In the genomic region with DNA sequence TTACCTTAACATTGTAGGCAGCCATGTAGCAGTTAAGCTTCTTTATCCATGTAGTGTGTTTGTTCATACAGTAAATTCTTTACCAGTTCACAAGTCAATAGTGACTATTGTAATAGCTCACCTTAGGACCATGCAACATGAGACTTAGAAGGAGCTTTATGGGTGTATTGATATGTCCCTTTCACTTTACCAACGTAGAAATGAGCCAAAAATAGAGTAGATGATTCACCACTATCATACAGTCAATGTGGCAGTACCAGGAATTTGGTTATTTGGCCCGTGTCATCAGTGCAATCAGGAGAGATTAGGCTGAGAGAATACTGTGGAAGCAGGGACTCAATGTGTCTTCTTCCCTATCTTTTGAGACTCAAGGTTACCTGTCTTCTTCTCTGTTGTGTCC, we compare ENCODE assay signal across 1 cellular context.
TF ChIP-seq lines count a peak whose summit lies in the region.

No MANE protein-coding gene starts in this region.

TF ChIP-seq in K562, 482 proteins besides CTCF, POLR2A, EP300 and RAD21:
- TF ChIP-seq, protein P1, sequence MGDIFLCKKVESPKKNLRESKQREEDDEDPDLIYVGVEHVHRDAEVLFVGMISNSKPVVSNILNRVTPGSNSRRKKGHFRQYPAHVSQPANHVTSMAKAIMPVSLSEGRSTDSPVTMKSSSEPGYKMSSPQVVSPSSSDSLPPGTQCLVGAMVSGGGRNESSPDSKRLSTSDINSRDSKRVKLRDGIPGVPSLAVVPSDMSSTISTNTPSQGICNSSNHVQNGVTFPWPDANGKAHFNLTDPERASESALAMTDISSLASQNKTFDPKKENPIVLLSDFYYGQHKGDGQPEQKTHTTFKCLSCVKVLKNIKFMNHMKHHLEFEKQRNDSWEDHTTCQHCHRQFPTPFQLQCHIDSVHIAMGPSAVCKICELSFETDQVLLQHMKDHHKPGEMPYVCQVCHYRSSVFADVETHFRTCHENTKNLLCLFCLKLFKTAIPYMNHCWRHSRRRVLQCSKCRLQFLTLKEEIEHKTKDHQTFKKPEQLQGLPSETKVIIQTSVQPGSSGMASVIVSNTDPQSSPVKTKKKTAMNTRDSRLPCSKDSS (IDR thresholded peaks at IDR 0.05; ENCODE audit: low read depth, partially characterized antibody) = no peak
- TF ChIP-seq, protein P2, sequence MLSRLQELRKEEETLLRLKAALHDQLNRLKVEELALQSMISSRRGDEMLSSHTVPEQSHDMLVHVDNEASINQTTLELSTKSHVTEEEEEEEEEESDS (CRISPR knock-in tag; IDR thresholded peaks at IDR 0.05) = no peak
- TF ChIP-seq, protein P3, sequence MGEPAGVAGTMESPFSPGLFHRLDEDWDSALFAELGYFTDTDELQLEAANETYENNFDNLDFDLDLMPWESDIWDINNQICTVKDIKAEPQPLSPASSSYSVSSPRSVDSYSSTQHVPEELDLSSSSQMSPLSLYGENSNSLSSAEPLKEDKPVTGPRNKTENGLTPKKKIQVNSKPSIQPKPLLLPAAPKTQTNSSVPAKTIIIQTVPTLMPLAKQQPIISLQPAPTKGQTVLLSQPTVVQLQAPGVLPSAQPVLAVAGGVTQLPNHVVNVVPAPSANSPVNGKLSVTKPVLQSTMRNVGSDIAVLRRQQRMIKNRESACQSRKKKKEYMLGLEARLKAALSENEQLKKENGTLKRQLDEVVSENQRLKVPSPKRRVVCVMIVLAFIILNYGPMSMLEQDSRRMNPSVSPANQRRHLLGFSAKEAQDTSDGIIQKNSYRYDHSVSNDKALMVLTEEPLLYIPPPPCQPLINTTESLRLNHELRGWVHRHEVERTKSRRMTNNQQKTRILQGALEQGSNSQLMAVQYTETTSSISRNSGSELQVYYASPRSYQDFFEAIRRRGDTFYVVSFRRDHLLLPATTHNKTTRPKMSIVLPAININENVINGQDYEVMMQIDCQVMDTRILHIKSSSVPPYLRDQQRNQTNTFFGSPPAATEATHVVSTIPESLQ (CRISPR knock-in tag; IDR thresholded peaks at IDR 0.05) = no peak
- TF ChIP-seq NONO (IDR thresholded peaks at IDR 0.05; ENCODE audit: low read depth in 2 of 2, low read length in 1 of 2) = no peak
- TF ChIP-seq PPARD (CRISPR knock-in tag; IDR thresholded peaks at IDR 0.05) = no peak
- TF ChIP-seq, protein P4, sequence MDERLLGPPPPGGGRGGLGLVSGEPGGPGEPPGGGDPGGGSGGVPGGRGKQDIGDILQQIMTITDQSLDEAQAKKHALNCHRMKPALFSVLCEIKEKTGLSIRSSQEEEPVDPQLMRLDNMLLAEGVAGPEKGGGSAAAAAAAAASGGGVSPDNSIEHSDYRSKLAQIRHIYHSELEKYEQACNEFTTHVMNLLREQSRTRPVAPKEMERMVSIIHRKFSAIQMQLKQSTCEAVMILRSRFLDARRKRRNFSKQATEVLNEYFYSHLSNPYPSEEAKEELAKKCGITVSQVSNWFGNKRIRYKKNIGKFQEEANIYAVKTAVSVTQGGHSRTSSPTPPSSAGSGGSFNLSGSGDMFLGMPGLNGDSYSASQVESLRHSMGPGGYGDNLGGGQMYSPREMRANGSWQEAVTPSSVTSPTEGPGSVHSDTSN (CRISPR knock-in tag; IDR thresholded peaks at IDR 0.05; ENCODE audit: low read depth) = no peak
- TF ChIP-seq, protein P4 (tag; conservative IDR thresholded peaks at IDR 0.05; ENCODE audit: low read depth) = no peak
- TF ChIP-seq IRF1 (CRISPR knock-in tag; IDR thresholded peaks at IDR 0.05; ENCODE audit: borderline replicate concordance) = no peak
- no peak for TF ChIP-seq NBN (IDR thresholded peaks at IDR 0.05; ENCODE audit: low read depth)
- TF ChIP-seq, protein P5, sequence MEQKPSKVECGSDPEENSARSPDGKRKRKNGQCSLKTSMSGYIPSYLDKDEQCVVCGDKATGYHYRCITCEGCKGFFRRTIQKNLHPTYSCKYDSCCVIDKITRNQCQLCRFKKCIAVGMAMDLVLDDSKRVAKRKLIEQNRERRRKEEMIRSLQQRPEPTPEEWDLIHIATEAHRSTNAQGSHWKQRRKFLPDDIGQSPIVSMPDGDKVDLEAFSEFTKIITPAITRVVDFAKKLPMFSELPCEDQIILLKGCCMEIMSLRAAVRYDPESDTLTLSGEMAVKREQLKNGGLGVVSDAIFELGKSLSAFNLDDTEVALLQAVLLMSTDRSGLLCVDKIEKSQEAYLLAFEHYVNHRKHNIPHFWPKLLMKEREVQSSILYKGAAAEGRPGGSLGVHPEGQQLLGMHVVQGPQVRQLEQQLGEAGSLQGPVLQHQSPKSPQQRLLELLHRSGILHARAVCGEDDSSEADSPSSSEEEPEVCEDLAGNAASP (IDR thresholded peaks at IDR 0.05) = no peak
- TF ChIP-seq, protein P6, sequence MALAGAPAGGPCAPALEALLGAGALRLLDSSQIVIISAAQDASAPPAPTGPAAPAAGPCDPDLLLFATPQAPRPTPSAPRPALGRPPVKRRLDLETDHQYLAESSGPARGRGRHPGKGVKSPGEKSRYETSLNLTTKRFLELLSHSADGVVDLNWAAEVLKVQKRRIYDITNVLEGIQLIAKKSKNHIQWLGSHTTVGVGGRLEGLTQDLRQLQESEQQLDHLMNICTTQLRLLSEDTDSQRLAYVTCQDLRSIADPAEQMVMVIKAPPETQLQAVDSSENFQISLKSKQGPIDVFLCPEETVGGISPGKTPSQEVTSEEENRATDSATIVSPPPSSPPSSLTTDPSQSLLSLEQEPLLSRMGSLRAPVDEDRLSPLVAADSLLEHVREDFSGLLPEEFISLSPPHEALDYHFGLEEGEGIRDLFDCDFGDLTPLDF (CRISPR knock-in tag; IDR thresholded peaks at IDR 0.05) = no peak
- TF ChIP-seq SAFB2 (IDR thresholded peaks at IDR 0.05; ENCODE audit: borderline replicate concordance, low read depth, low read length, severe bottlenecking) = no peak
- peak; percentile 11; the same call in 1 of the 2 replicates for TF ChIP-seq STAT5A (IDR thresholded peaks at IDR 0.05; ENCODE audit: borderline replicate concordance, low read length)
- TF ChIP-seq, protein P7, sequence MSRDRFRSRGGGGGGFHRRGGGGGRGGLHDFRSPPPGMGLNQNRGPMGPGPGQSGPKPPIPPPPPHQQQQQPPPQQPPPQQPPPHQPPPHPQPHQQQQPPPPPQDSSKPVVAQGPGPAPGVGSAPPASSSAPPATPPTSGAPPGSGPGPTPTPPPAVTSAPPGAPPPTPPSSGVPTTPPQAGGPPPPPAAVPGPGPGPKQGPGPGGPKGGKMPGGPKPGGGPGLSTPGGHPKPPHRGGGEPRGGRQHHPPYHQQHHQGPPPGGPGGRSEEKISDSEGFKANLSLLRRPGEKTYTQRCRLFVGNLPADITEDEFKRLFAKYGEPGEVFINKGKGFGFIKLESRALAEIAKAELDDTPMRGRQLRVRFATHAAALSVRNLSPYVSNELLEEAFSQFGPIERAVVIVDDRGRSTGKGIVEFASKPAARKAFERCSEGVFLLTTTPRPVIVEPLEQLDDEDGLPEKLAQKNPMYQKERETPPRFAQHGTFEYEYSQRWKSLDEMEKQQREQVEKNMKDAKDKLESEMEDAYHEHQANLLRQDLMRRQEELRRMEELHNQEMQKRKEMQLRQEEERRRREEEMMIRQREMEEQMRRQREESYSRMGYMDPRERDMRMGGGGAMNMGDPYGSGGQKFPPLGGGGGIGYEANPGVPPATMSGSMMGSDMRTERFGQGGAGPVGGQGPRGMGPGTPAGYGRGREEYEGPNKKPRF (IDR thresholded peaks at IDR 0.05; ENCODE audit: low read depth, low read length) = no peak
- no peak for TF ChIP-seq CC2D1A (IDR thresholded peaks at IDR 0.05)
- TF ChIP-seq NCOA6 (IDR thresholded peaks at IDR 0.05) = no peak
- no peak for TF ChIP-seq ZNF707 (CRISPR knock-in tag; conservative IDR thresholded peaks at IDR 0.05)
- no peak for TF ChIP-seq NFIC (IDR thresholded peaks at IDR 0.05)
- TF ChIP-seq, protein P8, sequence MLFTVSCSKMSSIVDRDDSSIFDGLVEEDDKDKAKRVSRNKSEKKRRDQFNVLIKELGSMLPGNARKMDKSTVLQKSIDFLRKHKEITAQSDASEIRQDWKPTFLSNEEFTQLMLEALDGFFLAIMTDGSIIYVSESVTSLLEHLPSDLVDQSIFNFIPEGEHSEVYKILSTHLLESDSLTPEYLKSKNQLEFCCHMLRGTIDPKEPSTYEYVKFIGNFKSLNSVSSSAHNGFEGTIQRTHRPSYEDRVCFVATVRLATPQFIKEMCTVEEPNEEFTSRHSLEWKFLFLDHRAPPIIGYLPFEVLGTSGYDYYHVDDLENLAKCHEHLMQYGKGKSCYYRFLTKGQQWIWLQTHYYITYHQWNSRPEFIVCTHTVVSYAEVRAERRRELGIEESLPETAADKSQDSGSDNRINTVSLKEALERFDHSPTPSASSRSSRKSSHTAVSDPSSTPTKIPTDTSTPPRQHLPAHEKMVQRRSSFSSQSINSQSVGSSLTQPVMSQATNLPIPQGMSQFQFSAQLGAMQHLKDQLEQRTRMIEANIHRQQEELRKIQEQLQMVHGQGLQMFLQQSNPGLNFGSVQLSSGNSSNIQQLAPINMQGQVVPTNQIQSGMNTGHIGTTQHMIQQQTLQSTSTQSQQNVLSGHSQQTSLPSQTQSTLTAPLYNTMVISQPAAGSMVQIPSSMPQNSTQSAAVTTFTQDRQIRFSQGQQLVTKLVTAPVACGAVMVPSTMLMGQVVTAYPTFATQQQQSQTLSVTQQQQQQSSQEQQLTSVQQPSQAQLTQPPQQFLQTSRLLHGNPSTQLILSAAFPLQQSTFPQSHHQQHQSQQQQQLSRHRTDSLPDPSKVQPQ (CRISPR knock-in tag; IDR thresholded peaks at IDR 0.05; ENCODE audit: borderline replicate concordance) = no peak
- TF ChIP-seq TCF3 (CRISPR knock-in tag; IDR thresholded peaks at IDR 0.05) = peak; percentile 18; the same call in 1 of the 2 replicates
- TF ChIP-seq XRCC4 (IDR thresholded peaks at IDR 0.05; ENCODE audit: extremely low read depth, insufficient read depth, insufficient read length) = no peak
- peak; percentile 82 for TF ChIP-seq MEF2A (IDR thresholded peaks at IDR 0.05; ENCODE audit: control insufficient read depth, low read depth, low read length)
